Comparison of ENCODE assay signal across 8 cellular contexts in genomic region chr7:74255461-74255860, GRCh38. TPM values are rescaled to one million over a fixed set of nuclear protein-coding genes. Genes with fewer than 3 reads are reported as not detected.
DNase-seq lines count a peak whose midpoint lies in the region; ATAC-seq, FAIRE-seq and TF ChIP-seq lines count a peak whose summit lies in the region.
"Not testable (repeated sequence)": the region's sequence is repeated elsewhere in the genome, so short reads cannot be mapped to it uniquely, and the experiment has no call there.

No MANE protein-coding gene starts in this region.

- H3K27ac ChIP-seq in DOHH2 (ENCODE audit: low read depth, low read length): peak overlapping the region; percentile 88
- H3K27ac ChIP-seq in KMS-11; endothelial cell of umbilical vein (ENCODE audit: insufficient read depth, low read depth, low read length): not testable (repeated sequence)
- peak overlapping the region; percentile 29 for H3K27ac ChIP-seq in adipose tissue (ENCODE audit: low read depth, low read length)
- peak overlapping the region; percentile 97 to 99 for H3K27ac ChIP-seq in left lung
- H3K27ac ChIP-seq in osteoblast (ENCODE audit: low read depth, low read length): peak overlapping the region; percentile 98
- peak overlapping the region; percentile 88 for H3K27ac ChIP-seq in tibial artery

- not testable (repeated sequence) for H4K20me1 ChIP-seq in DOHH2 (ENCODE audit: control insufficient read depth, insufficient read depth, low read depth, low read length); KMS-11 (ENCODE audit: insufficient read depth); endothelial cell of umbilical vein (replicated peaks; ENCODE audit: control insufficient read depth, extremely low read depth, insufficient read depth, low read length); osteoblast (ENCODE audit: insufficient read depth, low read length)

- H3K9ac ChIP-seq in KMS-11; endothelial cell of umbilical vein (replicated peaks; ENCODE audit: extremely low read depth, insufficient read depth, low read length): not testable (repeated sequence)

- H3K9me3 ChIP-seq in DOHH2 (ENCODE audit: control insufficient read depth, insufficient read depth, low read length); endothelial cell of umbilical vein (replicated peaks; ENCODE audit: control insufficient read depth, insufficient read depth, low read length); left lung; osteoblast (ENCODE audit: low read depth, low read length); tibial artery: not testable (repeated sequence)

- H3K27ac Mint-ChIP-seq in T-helper 2 cell treated with Interferon-gamma antibody and Interleukin-4, amounts not matched to agents 5 μg/mL and 100 μg/mL, for 36 hours: not testable (repeated sequence)

- POLR2A ChIA-PET in endothelial cell of umbilical vein (lab: Charles Lee): not testable (repeated sequence)

- H3K9me3 Mint-ChIP-seq in T-helper 2 cell treated with Interferon-gamma antibody and Interleukin-4, amounts not matched to agents 5 μg/mL and 100 μg/mL, for 36 hours: not testable (repeated sequence)

- 83 to 88% (median 85%) methylated on average over 6 of the region's 6 CpGs for WGBS in adipose tissue, 3 donors

- intact Hi-C loops in endothelial cell of umbilical vein (cut with micrococcal nuclease); left lung (cut with DNase I): not testable (repeated sequence)
- intact Hi-C loops in tibial artery (cut with DNase I; ENCODE audit: low total_unique reads): loop anchor here (10.0 kb wide), 1 partner anchor 171 kb away; the partner anchor contains the start of gene LIMK1

- not testable (repeated sequence) for H3K9me2 ChIP-seq in DOHH2 (replicated peaks; ENCODE audit: control insufficient read depth, low read length)

- not testable (repeated sequence) for H3K27me3 ChIP-seq in DOHH2 (ENCODE audit: control insufficient read depth, low read length); KMS-11 (ENCODE audit: insufficient read depth, low read depth); endothelial cell of umbilical vein (ENCODE audit: control insufficient read depth in 2 of 2, insufficient read depth in 2 of 2, low read length in 2 of 2); left lung; osteoblast (ENCODE audit: insufficient read depth, low read length); tibial artery

- not testable (repeated sequence) for H3K9me1 ChIP-seq in endothelial cell of umbilical vein (replicated peaks; ENCODE audit: control insufficient read depth, extremely low read depth, insufficient read depth, low read length)

- H3K36me3 Mint-ChIP-seq in T-helper 2 cell treated with Interferon-gamma antibody and Interleukin-4, amounts not matched to agents 5 μg/mL and 100 μg/mL, for 36 hours (ENCODE audit: low read depth): peaks cover 18% of the 10 kb centered on the region

- H3K79me2 ChIP-seq in DOHH2 (ENCODE audit: control insufficient read depth, low read length) (peaks cover 45% of the 10 kb centered on the region), KMS-11 (ENCODE audit: insufficient read depth, low read depth) (peaks cover 20% of the 10 kb centered on the region), endothelial cell of umbilical vein (ENCODE audit: control insufficient read depth, insufficient read depth, low read length) (peaks cover 15% of the 10 kb centered on the region), osteoblast (ENCODE audit: insufficient read depth, low read length) (peaks cover 20% of the 10 kb centered on the region)

- H3K27me3 Mint-ChIP-seq in T-helper 2 cell treated with Interferon-gamma antibody and Interleukin-4, amounts not matched to agents 5 μg/mL and 100 μg/mL, for 36 hours (ENCODE audit: low read depth): not testable (repeated sequence)

- H3K4me1 ChIP-seq in DOHH2 (ENCODE audit: control insufficient read depth, low read length) (peaks cover 72% of the 10 kb centered on the region), KMS-11 (ENCODE audit: low read depth, poor library complexity, severe bottlenecking) (peaks cover 19% of the 10 kb centered on the region), endothelial cell of umbilical vein (ENCODE audit: control insufficient read depth, extremely low read depth, insufficient read depth, low read length) (peaks cover 22% of the 10 kb centered on the region), left lung (peaks cover 20 to 41% of the 10 kb centered on the region in 2 donors), osteoblast (ENCODE audit: insufficient read depth, low read length) (peaks cover 29% of the 10 kb centered on the region), tibial artery (peaks cover 0 to 33% (median 30%) of the 10 kb centered on the region in 4 donors)

- H3K4me2 ChIP-seq in DOHH2 (ENCODE audit: low read length) (peak overlapping the region; percentile 76), KMS-11 (peak overlapping the region; percentile 50), endothelial cell of umbilical vein (ENCODE audit: insufficient read depth, low read length) (peak overlapping the region; percentile 44), osteoblast (ENCODE audit: insufficient read depth, low read length) (peak overlapping the region; percentile 94)

- H3K4me3 ChIP-seq in DOHH2 (ENCODE audit: low read length) (peak overlapping the region; percentile 84), endothelial cell of umbilical vein (replicated peaks in 1 of 3; ENCODE audit: insufficient read depth in 1 of 3, low read depth in 1 of 3, low read length in 3 of 3) (peak overlapping the region in 1 of 3 experiments; percentile 75), left lung (peak overlapping the region in 1 of 2 donors; percentile 69), osteoblast (ENCODE audit: insufficient read depth, low read length) (peak overlapping the region; percentile 99), tibial artery (peak overlapping the region; percentile 64 to 67)
- not testable (repeated sequence) for H3K4me3 ChIP-seq in KMS-11 (IDR thresholded peaks at IDR 0.05; ENCODE audit: insufficient read depth, low read depth, low read length)

- not testable (repeated sequence) for H2AFZ ChIP-seq in KMS-11 (ENCODE audit: low read depth); endothelial cell of umbilical vein (ENCODE audit: low read depth, low read length); osteoblast (ENCODE audit: low read length)

- not testable (repeated sequence) for DNase-seq in T-helper 2 cell treated with Interferon-gamma antibody and Interleukin-4, amounts not matched to agents 5 μg/mL and 100 μg/mL, for 36 hours (ENCODE audit: low spot score); endothelial cell of umbilical vein (ENCODE audit: low read depth, low spot score); left lung; osteoblast (ENCODE audit: insufficient read length, low spot score, missing footprints); tibial artery

- CTCF ChIA-PET in endothelial cell of umbilical vein (lab: Charles Lee): interaction anchor here (0.9 to 1.9 kb wide), 2 partner anchors 9 to 49 kb away, joined by 4 to 13 read pairs; no protein-coding TSS in a partner anchor

- H3K36me3 ChIP-seq in DOHH2 (ENCODE audit: control insufficient read depth, low read length): peaks cover 30% of the 10 kb centered on the region
- H3K36me3 ChIP-seq in KMS-11 (ENCODE audit: insufficient read depth); endothelial cell of umbilical vein (ENCODE audit: control insufficient read depth in 2 of 2, extremely low read depth in 1 of 2, insufficient read depth in 2 of 2, low read length in 2 of 2); osteoblast (ENCODE audit: insufficient read depth, low read length): not testable (repeated sequence)
- peaks cover 0 to 13% of the 10 kb centered on the region in 2 donors for H3K36me3 ChIP-seq in left lung
- peaks cover 0 to 10% (median 10%) of the 10 kb centered on the region in 3 donors for H3K36me3 ChIP-seq in tibial artery

- dilution Hi-C loops in endothelial cell of umbilical vein (cut with MboI; ENCODE audit: extremely low pct_ligation_motif_present, low sequenced_read_pairs): not testable (repeated sequence)

- BruUV-seq in endothelial cell of umbilical vein (replicated peaks; lab: Mats Ljungman, UMichigan): not testable (repeated sequence)

- peaks cover 23% of the 10 kb centered on the region for H3K4me1 Mint-ChIP-seq in T-helper 2 cell treated with Interferon-gamma antibody and Interleukin-4, amounts not matched to agents 5 μg/mL and 100 μg/mL, for 36 hours (ENCODE audit: low read depth)

- H3F3A ChIP-seq in DOHH2 (ENCODE audit: control insufficient read depth, insufficient read depth): peaks cover 43% of the 10 kb centered on the region

- peak overlapping the region; percentile 46 for H3K4me3 Mint-ChIP-seq in T-helper 2 cell treated with Interferon-gamma antibody and Interleukin-4, amounts not matched to agents 5 μg/mL and 100 μg/mL, for 36 hours

- ATAC-seq in left lung: not testable (repeated sequence)

- not testable (repeated sequence) for FAIRE-seq in endothelial cell of umbilical vein (lab: Jason Lieb, UNC)

- not testable (repeated sequence) for TF ChIP-seq POLR2A in endothelial cell of umbilical vein (IDR thresholded peaks at IDR 0.05; ENCODE audit: low read depth, low read length)

- not testable (repeated sequence) for TF ChIP-seq CTCF in DOHH2 (IDR thresholded peaks at IDR 0.05; ENCODE audit: low read depth, low read length, poor library complexity, severe bottlenecking); KMS-11 (conservative IDR thresholded peaks at IDR 0.05; ENCODE audit: low read depth, low read length); endothelial cell of umbilical vein (IDR thresholded peaks at IDR 0.05; ENCODE audit: extremely low read depth in 1 of 2, insufficient read depth in 1 of 2, low read depth in 1 of 2, low read length in 2 of 2); left lung (IDR thresholded peaks at IDR 0.05); osteoblast (IDR thresholded peaks at IDR 0.05; ENCODE audit: extremely low read depth, low read depth, low read length); tibial artery (IDR thresholded peaks at IDR 0.05)

RNA-seq across cellular contexts. Expression of gene RFC2, which starts 1.3 kb away (rescaled TPM):
- polyA plus RNA-seq in adipose tissue: 10 to 100 TPM; 13.6 to 17.8 (median 14.8) TPM
- 40.0 and 44.3 TPM in 2 replicates for total RNA-seq in endothelial cell of umbilical vein
- 17.8 and 24.4 TPM in 2 replicates for polyA plus RNA-seq in endothelial cell of umbilical vein
- 29.2 and 35.4 TPM in 2 replicates for polyA plus RNA-seq in endothelial cell of umbilical vein (2011; cell fraction: cytosol; rRNA removed)
- 17.6 and 18.0 TPM in 2 replicates for polyA plus RNA-seq in endothelial cell of umbilical vein (2011; cell fraction: nucleus; rRNA removed)
- 20.6 and 30.8 TPM in 2 replicates for polyA plus RNA-seq in endothelial cell of umbilical vein (2012)
- polyA minus RNA-seq in endothelial cell of umbilical vein: 32.7 and 46.1 TPM in 2 replicates
- polyA minus RNA-seq in endothelial cell of umbilical vein (2011; cell fraction: cytosol; rRNA and poly(A)+ RNA removed): 52.8 TPM
- polyA minus RNA-seq in endothelial cell of umbilical vein (2011; cell fraction: nucleus; rRNA and poly(A)+ RNA removed): 8.2 and 13.6 TPM in 2 replicates
- 10 to 100 TPM; 17.0 to 24.5 TPM for total RNA-seq in left lung
- total RNA-seq in osteoblast: 12.3 and 13.0 TPM in 2 replicates

RNA-seq across cellular contexts. Expression of gene CLIP2, which starts 33.7 kb away (rescaled TPM):
- polyA plus RNA-seq in adipose tissue (10 to 100 TPM in 1 of 3 donors, 1 to 10 TPM in 2; 7.5 to 15.6 (median 9.4) TPM), endothelial cell of umbilical vein (8.1 and 8.3 TPM in 2 replicates)
- total RNA-seq in endothelial cell of umbilical vein (37.1 and 38.0 TPM in 2 replicates), left lung (10 to 100 TPM; 20.6 to 23.2 TPM), osteoblast (58.3 and 70.9 TPM in 2 replicates)
- polyA plus RNA-seq in endothelial cell of umbilical vein (2011; cell fraction: cytosol; rRNA removed): 8.6 and 10.3 TPM in 2 replicates
- 12.8 and 13.4 TPM in 2 replicates for polyA plus RNA-seq in endothelial cell of umbilical vein (2011; cell fraction: nucleus; rRNA removed)
- 14.5 and 18.6 TPM in 2 replicates for polyA plus RNA-seq in endothelial cell of umbilical vein (2012)
- 16.3 and 16.4 TPM in 2 replicates for polyA minus RNA-seq in endothelial cell of umbilical vein
- 3.8 TPM for polyA minus RNA-seq in endothelial cell of umbilical vein (2011; cell fraction: cytosol; rRNA and poly(A)+ RNA removed)
- polyA minus RNA-seq in endothelial cell of umbilical vein (2011; cell fraction: nucleus; rRNA and poly(A)+ RNA removed): 11.4 and 21.5 TPM in 2 replicates

RNA-seq across cellular contexts. Expression of gene LAT2, which starts 45.7 kb away (rescaled TPM):
- polyA plus RNA-seq in adipose tissue (10 to 100 TPM in 2 of 3 donors, 1 to 10 TPM in 1; 2.3 to 14.0 (median 12.4) TPM), endothelial cell of umbilical vein (0.57 and 1.0 TPM in 2 replicates)
- total RNA-seq in endothelial cell of umbilical vein (1.1 and 1.8 TPM in 2 replicates), left lung (10 to 100 TPM; 17.1 to 64.7 TPM), osteoblast (0.29 and 0.36 TPM in 2 replicates)
- polyA plus RNA-seq in endothelial cell of umbilical vein (2011; cell fraction: cytosol; rRNA removed): 0.28 and 0.52 TPM in 2 replicates
- polyA plus RNA-seq in endothelial cell of umbilical vein (2011; cell fraction: nucleus; rRNA removed): 3.3 and 3.8 TPM in 2 replicates
- 0.61 and 0.84 TPM in 2 replicates for polyA plus RNA-seq in endothelial cell of umbilical vein (2012)
- polyA minus RNA-seq in endothelial cell of umbilical vein: 0.36 and 1.3 TPM in 2 replicates
- polyA minus RNA-seq in endothelial cell of umbilical vein (2011; cell fraction: cytosol; rRNA and poly(A)+ RNA removed): not detected
- polyA minus RNA-seq in endothelial cell of umbilical vein (2011; cell fraction: nucleus; rRNA and poly(A)+ RNA removed): 0.96 and 1.5 TPM in 2 replicates

Comparison
In these comparisons a context has a peak if more than half of its experiments do, and no peak if none do; other contexts are left out.
1. H3K4me2 ChIP-seq: peak in every context shown above with its lines; median percentile 94 in osteoblast; 76 in DOHH2; 50 in KMS-11; 44 in endothelial cell of umbilical vein.